11 cellular contexts compared by ENCODE assay signal in the genomic region with DNA sequence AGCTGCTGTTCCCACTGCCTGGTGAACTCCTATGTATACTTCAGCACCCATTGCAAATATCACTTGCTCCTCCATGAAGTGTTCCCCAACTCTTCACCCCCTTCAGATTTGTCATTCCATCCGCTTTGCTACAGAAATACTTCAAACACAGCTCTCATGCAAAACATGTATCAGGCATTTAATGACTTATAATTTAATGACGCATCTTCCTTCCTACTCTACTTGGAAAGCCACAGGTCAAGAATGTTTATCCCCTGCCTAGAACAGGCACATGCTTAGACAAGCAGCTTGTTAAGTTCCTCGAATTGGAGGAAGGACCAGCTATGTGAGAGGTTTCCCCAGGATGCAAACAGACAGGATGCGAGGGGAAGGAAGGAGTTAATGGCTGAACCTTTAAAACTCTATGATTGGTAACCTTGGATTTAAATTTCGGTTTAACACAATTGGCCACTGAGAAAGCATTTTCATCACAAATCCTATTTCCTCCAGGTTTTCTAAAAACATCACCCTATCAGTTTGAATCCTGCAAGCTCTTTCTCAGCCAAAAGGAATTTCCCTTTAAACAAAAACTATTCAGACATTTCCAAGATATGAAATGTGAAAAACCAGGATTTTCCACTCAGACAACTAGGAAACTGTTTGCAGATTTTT. TPM values are rescaled to one million over a fixed set of nuclear protein-coding genes. Genes with fewer than 3 reads are reported as not detected.
DNase-seq lines count a peak whose midpoint lies in the region; TF ChIP-seq lines count a peak whose summit lies in the region.
"Had no signal": no experiment of that assay in that cellular context is flagged by ENCODE, and none has a peak within 500 bp of the region (broad histone marks: within the 10 kb centered on the region; RNA-seq: fewer than 3 reads in every experiment).

No MANE protein-coding gene starts in this region.

- peak overlapping the region; percentile 55 for H3K4me2 ChIP-seq in SK-N-SH

- peak in 1 of 2 experiments; percentile 45; a peak in 2 of 4 replicates for TF ChIP-seq EP300 in SK-N-SH (IDR thresholded peaks at IDR 0.05; ENCODE audit: borderline replicate concordance in 1 of 2, low read depth in 1 of 2, low read length in 1 of 2)

- CTCF ChIA-PET in AG04449 (lab: Yijun Ruan, JAX): interaction anchor here (0.7 to 6.3 kb wide), 5 partner anchors 9 to 87 kb away, joined by 3 to 55 read pairs (median 9); partner anchors contain the start of gene CREB3L2
- CTCF ChIA-PET in SK-N-SH (lab: Yijun Ruan, JAX): interaction anchor here (0.7 to 22.5 kb wide), 6 partner anchors 9 to 81 kb away, joined by 3 to 642 read pairs (median 4); partner anchors contain the start of gene CREB3L2
- CTCF ChIA-PET in HEK293T (lab: Yijun Ruan, JAX): interaction anchor here (0.7 kb wide), 1 partner anchor 23 kb away, joined by 3 read pairs; no protein-coding TSS in a partner anchor

- no peaks in the 10 kb centered on the region for H4K20me1 ChIP-seq in SK-N-SH (ENCODE audit: insufficient read depth)

- H3K36me3 ChIP-seq in SK-N-SH (replicated peaks in 1 of 2; ENCODE audit: control insufficient read depth in 1 of 2, insufficient read depth in 2 of 2, low read length in 1 of 2): no peaks in the 10 kb centered on the region
- H3K36me3 ChIP-seq in muscle layer of duodenum (ENCODE audit: control insufficient read depth in 1 of 2, insufficient read depth in 2 of 2, low read length in 2 of 2): no peaks in the 10 kb centered on the region
- H3K36me3 ChIP-seq: SJCRH30 had no signal

- H3K9me3 ChIP-seq in SK-N-SH (no peaks in the 10 kb centered on the region), muscle layer of duodenum (ENCODE audit: control insufficient read depth in 1 of 2, low read length in 2 of 2) (no peaks in the 10 kb centered on the region)
- H3K9me3 ChIP-seq: SJCRH30 had no signal

- TF ChIP-seq CTCF in AG04449 (IDR thresholded peaks at IDR 0.05; ENCODE audit: insufficient read depth, low read length, missing control alignments) (no peak), SK-N-SH (IDR thresholded peaks at IDR 0.05) (no peak), GM20000 (IDR thresholded peaks at IDR 0.05; ENCODE audit: extremely low read depth, missing control alignments) (no peak)

- H3K9me2 ChIP-seq in SK-N-SH: no peaks in the 10 kb centered on the region

- H3K27ac ChIP-seq in SK-N-SH (ENCODE audit: low read depth in 2 of 2, low read length in 1 of 2) (peak overlapping the region; percentile 26 to 93), muscle layer of duodenum (ENCODE audit: low read length) (peak overlapping the region; percentile 22)
- H3K27ac ChIP-seq: SJCRH30 had no signal

- TF ChIP-seq RAD21 in SK-N-SH (IDR thresholded peaks at IDR 0.05; ENCODE audit: low read length): no peak

- peaks cover 49 to 64% of the 10 kb centered on the region in 2 experiments for H3K4me1 ChIP-seq in SK-N-SH (ENCODE audit: control insufficient read depth in 1 of 2, insufficient read depth in 2 of 2, low read depth in 1 of 2, low read length in 1 of 2)
- peaks cover 37 to 79% of the 10 kb centered on the region in 2 donors for H3K4me1 ChIP-seq in muscle layer of duodenum (ENCODE audit: control insufficient read depth in 1 of 2, insufficient read depth in 2 of 2, low read length in 2 of 2)

- H3F3A ChIP-seq in SK-N-SH (replicated peaks; ENCODE audit: insufficient read depth): peaks cover 52% of the 10 kb centered on the region

- peak overlapping the region; percentile 61; the same call in 1 of the 2 replicates for H3K9ac ChIP-seq in SK-N-SH

- intact Hi-C loops in posterior vena cava (cut with DNase I): no loop called here

- whole genome bisulfite sequencing in SK-N-SH (ENCODE audit: low lambda C conversion rate): 36% methylated on average over 5 of the region's 5 CpGs

- H3K4me3 ChIP-seq in AG04449 (ENCODE audit: low read depth, low read length) (0 out of 2 replicates have a peak overlapping the region, but pooled peaks have one; percentile 2), SK-N-SH (ENCODE audit: low read depth in 2 of 2, low read length in 1 of 2) (peak overlapping the region in 1 of 2 experiments; percentile 11; a peak in 2 of 4 replicates), muscle layer of duodenum (ENCODE audit: low read depth in 1 of 2, low read length in 2 of 2) (peak overlapping the region in 1 of 2 donors; percentile 22)
- H3K4me3 ChIP-seq: SJCRH30 had no signal

- H3K27me3 ChIP-seq in SK-N-SH (ENCODE audit: insufficient read depth) (no peaks in the 10 kb centered on the region), muscle layer of duodenum (ENCODE audit: low read depth, low read length) (no peaks in the 10 kb centered on the region)
- H3K27me3 ChIP-seq: SJCRH30 had no signal

- DNase-seq in AG04449 (ENCODE audit: low read depth, low spot score): peak; percentile 94
- DNase-seq in SK-N-SH: no peak
- peak; percentile 85 for DNase-seq in fibroblast of gingiva (ENCODE audit: low read depth)
- DNase-seq in GM20000 (ENCODE audit: low spot score): no peak
- DNase-seq in posterior vena cava (ENCODE audit: low spot score): no peak
- DNase-seq in occipital lobe (lab: John Stamatoyannopoulos, UW): no peak
- no peak for DNase-seq in HEK293T (ENCODE audit: extremely low spot score)
- DNase-seq: naive B cell, NCI-H1694 treated with DMSO at 0.1 percent for 48 hours, SJCRH30 had no signal

- POLR2A ChIA-PET in AG04449 (lab: Yijun Ruan, JAX) (interaction anchor here (1.0 to 3.7 kb wide), 4 partner anchors 10 to 60 kb away, joined by 4 to 35 read pairs (median 10); partner anchors contain the start of gene CREB3L2), SK-N-SH (lab: Yijun Ruan, JAX) (no interaction called here), HEK293T (lab: Yijun Ruan, JAX) (no interaction called here)

- H3K79me2 ChIP-seq in SK-N-SH (ENCODE audit: insufficient read depth): peaks cover 96% of the 10 kb centered on the region

- H2AFZ ChIP-seq in SK-N-SH (ENCODE audit: low read depth): no peak overlapping the region

TF ChIP-seq in SK-N-SH, 30 proteins besides CTCF, POLR2A, EP300 and RAD21 (continues in another document):
- TF ChIP-seq TEAD4 (IDR thresholded peaks at IDR 0.05; ENCODE audit: borderline replicate concordance, insufficient read depth): 0 out of 2 replicates have a peak, but pooled peaks have one; percentile 25
- TF ChIP-seq FOXM1 (IDR thresholded peaks at IDR 0.05; ENCODE audit: low read depth): peak; percentile 89
- peak; percentile 41; the same call in 1 of the 2 replicates for TF ChIP-seq MEF2A (IDR thresholded peaks at IDR 0.05; ENCODE audit: borderline replicate concordance, low read depth)

TF ChIP-seq in HEK293T, 16 proteins besides CTCF, POLR2A, EP300 and RAD21:
- TF ChIP-seq ZNF384 (IDR thresholded peaks at IDR 0.05): no peak
- no peak for TF ChIP-seq ELF4 (IDR thresholded peaks at IDR 0.05)
- no peak for TF ChIP-seq FOXA1 (IDR thresholded peaks at IDR 0.05)
- TF ChIP-seq SUZ12 (IDR thresholded peaks at IDR 0.05): no peak
- no peak for TF ChIP-seq HDGF (IDR thresholded peaks at IDR 0.05; ENCODE audit: borderline replicate concordance)
- no peak for TF ChIP-seq SP1 (IDR thresholded peaks at IDR 0.05)
- TF ChIP-seq CTBP1 (IDR thresholded peaks at IDR 0.05; ENCODE audit: borderline replicate concordance): no peak
- no peak for TF ChIP-seq PKNOX1 (IDR thresholded peaks at IDR 0.05)
- TF ChIP-seq FOXK2 (IDR thresholded peaks at IDR 0.05): no peak
- TF ChIP-seq ARNT (IDR thresholded peaks at IDR 0.05): no peak
- no peak for TF ChIP-seq LEF1 (IDR thresholded peaks at IDR 0.05; ENCODE audit: borderline replicate concordance)
- no peak for TF ChIP-seq NFRKB (IDR thresholded peaks at IDR 0.05)
- TF ChIP-seq L3MBTL2 (conservative IDR thresholded peaks at IDR 0.05): no peak
- no peak for TF ChIP-seq TARDBP (IDR thresholded peaks at IDR 0.05)

RNA-seq across cellular contexts. Expression of gene CREB3L2, which starts 11.5 kb away (rescaled TPM):
- polyA plus RNA-seq in SK-N-SH (2012; rRNA removed): 22.9 and 23.5 TPM in 2 replicates
- 22.5 and 24.7 TPM in 2 replicates for polyA plus RNA-seq in SK-N-SH (2012; cell fraction: cytosol; rRNA removed)
- 14.7 and 18.0 TPM in 2 replicates for polyA plus RNA-seq in SK-N-SH (2012; cell fraction: nucleus; rRNA removed)
- total RNA-seq in posterior vena cava (100 to 1,000 TPM; 106 to 129 TPM), occipital lobe (1.7 TPM)

Comparison
In these comparisons a context has a peak if more than half of its experiments do, and no peak if none do; other contexts are left out.
1. DNase-seq: peak in AG04449 (single experiment) and fibroblast of gingiva (single experiment); none in SK-N-SH (single experiment), GM20000 (single experiment), posterior vena cava (single experiment), occipital lobe (single experiment) and HEK293T (single experiment).
2. RNA of gene CREB3L2, which starts 11.5 kb away (total RNA-seq): 106 to 129 TPM in posterior vena cava; 1.7 TPM in occipital lobe (single experiment); every median in the first group is over 10 times any median in the second.